In the genomic region with DNA sequence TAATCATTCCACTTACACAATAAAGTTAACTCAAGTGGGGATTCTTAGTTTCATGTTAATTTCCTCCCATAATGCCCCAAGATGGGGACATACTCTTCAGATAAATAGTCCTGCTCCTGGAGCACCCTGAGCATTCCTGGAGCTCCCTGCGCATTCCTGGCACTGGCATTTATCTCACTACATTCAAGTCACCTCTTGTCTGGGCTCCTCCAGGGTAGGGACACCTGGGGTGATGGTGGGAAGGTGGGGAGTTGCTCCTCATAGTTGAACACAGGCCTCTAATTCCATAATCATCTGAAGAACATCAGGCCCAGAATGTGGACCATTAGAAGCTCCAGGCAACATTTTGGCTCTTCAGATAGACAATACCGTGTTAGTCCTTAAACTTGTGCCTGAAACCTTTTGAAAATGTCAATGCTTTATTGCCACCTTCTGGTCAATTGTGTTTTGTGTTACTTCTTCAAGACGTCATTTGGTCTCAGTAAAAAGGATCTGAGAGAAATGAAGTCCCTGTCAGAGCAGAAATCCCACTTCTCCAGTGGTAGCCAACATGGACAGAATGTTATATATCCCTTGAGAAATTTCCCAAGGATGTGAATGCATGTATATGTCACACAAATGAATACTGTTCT, we compare ENCODE assay signal across 8 cellular contexts. TPM values are rescaled to one million over a fixed set of nuclear protein-coding genes. Genes with fewer than 3 reads are reported as not detected.
DNase-seq lines count a peak whose midpoint lies in the region; ATAC-seq and TF ChIP-seq lines count a peak whose summit lies in the region.

No MANE protein-coding gene starts in this region.

- ATAC-seq in activated CD8-positive, alpha-beta T cell treated with anti-CD3 and anti-CD28 coated beads, Interleukin-2, amount 10 ng/mL, durations not matched to agents 7 days and 5 days = peak; percentile 42
- ATAC-seq in HG02763 (IDR thresholded peaks at IDR 0.05; ENCODE audit: unreplicated experiment) = no peak

- H3K27me3 ChIP-seq in Karpas-422 (ENCODE audit: low read length) (no peaks in the 10 kb centered on the region), ascending aorta (no peaks in the 10 kb centered on the region)

- POLR2A ChIA-PET in activated CD8-positive, alpha-beta T cell treated with anti-CD3 and anti-CD28 coated beads, Interleukin-2, amount 10 ng/mL, durations not matched to agents 7 days and 5 days (lab: Charles Lee) = interaction anchor here (0.8 kb wide), 1 partner anchor 14 kb away, joined by 4 read pairs; a partner anchor contains a TSS

- CTCF ChIA-PET in activated CD8-positive, alpha-beta T cell treated with anti-CD3 and anti-CD28 coated beads, Interleukin-2, amount 10 ng/mL, durations not matched to agents 7 days and 5 days (lab: Charles Lee) = interaction anchor here (1.0 to 2.4 kb wide), 8 partner anchors 14 to 477 kb away, joined by 3 to 12 read pairs (median 4); a partner anchor contains a TSS

- H3K9me3 Mint-ChIP-seq in activated CD8-positive, alpha-beta T cell treated with anti-CD3 and anti-CD28 coated beads, Interleukin-2, amount 10 ng/mL, durations not matched to agents 7 days and 5 days (ENCODE audit: insufficient read depth) = no peaks in the 10 kb centered on the region

- no peaks in the 10 kb centered on the region for H3K79me2 ChIP-seq in Karpas-422 (ENCODE audit: low read length)

- H3K9ac ChIP-seq in Karpas-422 (ENCODE audit: low read length) = no peak overlapping the region

- peak in 1 of 3 experiments; percentile 24 for TF ChIP-seq CTCF in ascending aorta (IDR thresholded peaks at IDR 0.05)

- no peak overlapping the region for H3K27ac Mint-ChIP-seq in activated CD8-positive, alpha-beta T cell treated with anti-CD3 and anti-CD28 coated beads, Interleukin-2, amount 10 ng/mL, durations not matched to agents 7 days and 5 days

- no peak overlapping the region for H3K27ac ChIP-seq in Karpas-422 (ENCODE audit: low read length)
- H3K27ac ChIP-seq in ascending aorta = no peak overlapping the region

- H3K4me1 ChIP-seq in Karpas-422 (ENCODE audit: low read length) = no peaks in the 10 kb centered on the region
- no peaks in the 10 kb centered on the region for H3K4me1 ChIP-seq in ascending aorta

- intact Hi-C loops in ascending aorta (cut with DNase I) = loop anchor here (1.0 kb wide), 1 partner anchor 415 kb away; no protein-coding TSS in a partner anchor

- no peaks in the 10 kb centered on the region for H3K36me3 Mint-ChIP-seq in activated CD8-positive, alpha-beta T cell treated with anti-CD3 and anti-CD28 coated beads, Interleukin-2, amount 10 ng/mL, durations not matched to agents 7 days and 5 days (ENCODE audit: low read depth)

- H3K9me3 ChIP-seq in Karpas-422 (ENCODE audit: low read length) = no peaks in the 10 kb centered on the region
- no peaks in the 10 kb centered on the region for H3K9me3 ChIP-seq in ascending aorta

- no peaks in the 10 kb centered on the region for H4K20me1 ChIP-seq in Karpas-422 (ENCODE audit: insufficient read depth, low read depth, low read length)

- no peaks in the 10 kb centered on the region for H3K9me2 ChIP-seq in Karpas-422 (replicated peaks; ENCODE audit: insufficient read depth, low read length)

- no peak overlapping the region for H2AFZ ChIP-seq in Karpas-422 (ENCODE audit: low read length)

- no peak overlapping the region for H3K4me2 ChIP-seq in Karpas-422 (ENCODE audit: low read depth, low read length, poor library complexity, severe bottlenecking)

- H3K4me3 Mint-ChIP-seq in activated CD8-positive, alpha-beta T cell treated with anti-CD3 and anti-CD28 coated beads, Interleukin-2, amount 10 ng/mL, durations not matched to agents 7 days and 5 days = no peak overlapping the region

- DNase-seq in DMS53 (lab: John Stamatoyannopoulos, UW) (peak; percentile 63), Karpas-422 (peak; percentile 82), left kidney (ENCODE audit: low read depth, low spot score) (peak; percentile 77), germinal center (ENCODE audit: low spot score) (no peak), ascending aorta (ENCODE audit: low spot score in 2 of 2) (no peak)
- DNase-seq in activated CD8-positive, alpha-beta T cell treated with anti-CD3 and anti-CD28 coated beads, Interleukin-2, amount 10 ng/mL, durations not matched to agents 7 days and 5 days = no peak
- DNase-seq in activated CD8-positive, alpha-beta memory T cell treated with anti-CD3 and anti-CD28 coated beads, Interleukin-2, amount 50 U/mL, for 48 hours = no peak

- peaks cover 15% of the 10 kb centered on the region for H3K4me1 Mint-ChIP-seq in activated CD8-positive, alpha-beta T cell treated with anti-CD3 and anti-CD28 coated beads, Interleukin-2, amount 10 ng/mL, durations not matched to agents 7 days and 5 days (ENCODE audit: low read depth)

- peaks cover 16% of the 10 kb centered on the region for H3K27me3 Mint-ChIP-seq in activated CD8-positive, alpha-beta T cell treated with anti-CD3 and anti-CD28 coated beads, Interleukin-2, amount 10 ng/mL, durations not matched to agents 7 days and 5 days (ENCODE audit: low read depth)

- no peak overlapping the region for H3K4me3 ChIP-seq in Karpas-422 (ENCODE audit: low read length)
- no peak overlapping the region for H3K4me3 ChIP-seq in ascending aorta

- H3K36me3 ChIP-seq in Karpas-422 (ENCODE audit: insufficient read depth, low read length) = no peaks in the 10 kb centered on the region
- no peaks in the 10 kb centered on the region for H3K36me3 ChIP-seq in ascending aorta

RNA-seq across cellular contexts. Expression of a gene that starts 14.2 kb away (rescaled TPM):
- 25.9 and 31.1 TPM in 2 replicates for total RNA-seq in Karpas-422 (2014; rRNA removed; shearing (Covaris generic); ENCODE audit: low replicate concordance)
- total RNA-seq in activated CD8-positive, alpha-beta T cell treated with anti-CD3 and anti-CD28 coated beads, Interleukin-2, amount 10 ng/mL, durations not matched to agents 7 days and 5 days = 10 to 100 TPM; 27.2 to 28.4 TPM
- total RNA-seq in ascending aorta = 60.3 TPM

Comparison
In these comparisons a context has a peak if more than half of its experiments do, and no peak if none do; other contexts are left out.
1. DNase-seq: peak in DMS53 (single experiment), Karpas-422 (single experiment) and left kidney (single experiment); none in activated CD8-positive, alpha-beta T cell treated with anti-CD3 and anti-CD28 coated beads, Interleukin-2, amount 10 ng/mL, durations not matched to agents 7 days and 5 days (single experiment), germinal center (single experiment), ascending aorta (0 of 2) and activated CD8-positive, alpha-beta memory T cell treated with anti-CD3 and anti-CD28 coated beads, Interleukin-2, amount 50 U/mL, for 48 hours (single experiment).